ENCODE assay signal across 1 cellular context in the genomic region with DNA sequence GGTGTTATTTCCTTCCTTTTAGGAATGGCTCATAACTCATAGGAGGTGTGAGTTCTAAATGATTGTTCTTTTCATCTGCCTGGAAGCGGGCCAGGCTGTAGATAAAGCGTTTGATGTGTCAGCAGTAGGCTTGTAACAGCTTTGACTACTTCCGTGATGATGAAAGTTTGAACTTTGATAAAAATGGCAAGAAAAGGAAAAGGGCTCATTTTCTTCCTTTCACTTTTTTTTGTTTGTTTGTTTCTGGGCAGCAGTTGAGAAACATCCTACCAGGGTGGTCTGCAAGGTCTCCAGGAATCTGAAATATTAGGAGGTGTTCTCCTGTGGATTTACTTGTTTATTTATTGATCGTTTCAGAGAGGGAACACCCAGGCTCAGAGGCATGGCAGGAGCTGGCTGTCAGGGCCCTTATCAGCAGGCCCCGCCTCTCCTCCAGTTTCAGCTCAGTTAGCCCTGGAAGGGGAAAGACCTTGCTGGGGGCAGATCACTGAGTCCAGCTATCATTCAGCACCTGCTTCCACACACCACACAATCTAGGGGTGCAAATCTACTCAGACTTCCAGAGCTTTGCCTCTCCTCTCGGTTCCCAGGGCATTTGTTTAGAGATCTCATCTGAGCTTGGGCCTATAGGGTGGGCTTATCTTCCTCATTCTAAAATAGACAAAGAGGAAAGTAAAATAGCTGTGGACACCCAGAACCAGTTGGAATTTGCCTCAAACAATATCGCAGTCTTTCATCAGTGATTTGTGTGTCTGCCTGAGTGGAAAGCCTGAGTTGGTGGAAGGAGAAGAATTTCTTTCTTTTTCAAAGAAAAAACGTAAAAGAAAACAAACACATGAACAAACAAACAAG.
TF ChIP-seq lines count a peak whose summit lies in the region.

No MANE protein-coding gene starts in this region.

TF ChIP-seq in HEK293, 187 proteins besides CTCF, POLR2A, EP300 and RAD21 (continued from another document):
- TF ChIP-seq, protein P1, sequence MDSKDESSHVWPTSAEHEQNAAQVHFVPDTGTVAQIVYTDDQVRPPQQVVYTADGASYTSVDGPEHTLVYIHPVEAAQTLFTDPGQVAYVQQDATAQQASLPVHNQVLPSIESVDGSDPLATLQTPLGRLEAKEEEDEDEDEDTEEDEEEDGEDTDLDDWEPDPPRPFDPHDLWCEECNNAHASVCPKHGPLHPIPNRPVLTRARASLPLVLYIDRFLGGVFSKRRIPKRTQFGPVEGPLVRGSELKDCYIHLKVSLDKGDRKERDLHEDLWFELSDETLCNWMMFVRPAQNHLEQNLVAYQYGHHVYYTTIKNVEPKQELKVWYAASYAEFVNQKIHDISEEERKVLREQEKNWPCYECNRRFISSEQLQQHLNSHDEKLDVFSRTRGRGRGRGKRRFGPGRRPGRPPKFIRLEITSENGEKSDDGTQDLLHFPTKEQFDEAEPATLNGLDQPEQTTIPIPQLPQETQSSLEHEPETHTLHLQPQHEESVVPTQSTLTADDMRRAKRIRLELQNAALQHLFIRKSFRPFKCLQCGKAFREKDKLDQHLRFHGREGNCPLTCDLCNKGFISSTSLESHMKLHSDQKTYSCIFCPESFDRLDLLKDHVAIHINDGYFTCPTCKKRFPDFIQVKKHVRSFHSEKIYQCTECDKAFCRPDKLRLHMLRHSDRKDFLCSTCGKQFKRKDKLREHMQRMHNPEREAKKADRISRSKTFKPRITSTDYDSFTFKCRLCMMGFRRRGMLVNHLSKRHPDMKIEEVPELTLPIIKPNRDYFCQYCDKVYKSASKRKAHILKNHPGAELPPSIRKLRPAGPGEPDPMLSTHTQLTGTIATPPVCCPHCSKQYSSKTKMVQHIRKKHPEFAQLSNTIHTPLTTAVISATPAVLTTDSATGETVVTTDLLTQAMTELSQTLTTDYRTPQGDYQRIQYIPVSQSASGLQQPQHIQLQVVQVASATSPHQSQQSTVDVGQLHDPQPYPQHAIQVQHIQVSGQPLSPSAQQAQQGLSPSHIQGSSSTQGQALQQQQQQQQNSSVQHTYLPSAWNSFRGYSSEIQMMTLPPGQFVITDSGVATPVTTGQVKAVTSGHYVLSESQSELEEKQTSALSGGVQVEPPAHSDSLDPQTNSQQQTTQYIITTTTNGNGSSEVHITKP (tag by site-specific recombination; IDR thresholded peaks at IDR 0.05): peak; percentile 68
- TF ChIP-seq FEZF1 (tag by site-specific recombination; IDR thresholded peaks at IDR 0.05) (peak; percentile 87), ZNF623 (tag by site-specific recombination; IDR thresholded peaks at IDR 0.05) (no peak), PRDM4 (tag by site-specific recombination; IDR thresholded peaks at IDR 0.05) (no peak), GLIS1 (tag by site-specific recombination; IDR thresholded peaks at IDR 0.05) (peak; percentile 24; the same call in 1 of the 2 replicates), PRDM2 (tag by site-specific recombination; IDR thresholded peaks at IDR 0.05; ENCODE audit: borderline replicate concordance) (no peak), ZIC2 (tag by site-specific recombination; IDR thresholded peaks at IDR 0.05) (peak; percentile 47; the same call in 1 of the 2 replicates), ZNF174 (tag by site-specific recombination; IDR thresholded peaks at IDR 0.05) (no peak), ZNF398 (tag by site-specific recombination; IDR thresholded peaks at IDR 0.05) (0 out of 2 replicates have a peak, but pooled peaks have one; percentile 16), OSR2 (tag by site-specific recombination; IDR thresholded peaks at IDR 0.05) (peak; percentile 51; the same call in 1 of the 2 replicates), ZNF629 (tag by site-specific recombination; IDR thresholded peaks at IDR 0.05) (no peak), PRDM1 (tag by site-specific recombination; IDR thresholded peaks at IDR 0.05) (peak; percentile 68), ZNF223 (tag by site-specific recombination; IDR thresholded peaks at IDR 0.05) (no peak), GLI4 (tag by site-specific recombination; IDR thresholded peaks at IDR 0.05) (no peak), KLF1 (tag by site-specific recombination; IDR thresholded peaks at IDR 0.05) (peak; percentile 29; the same call in 1 of the 2 replicates), ZNF514 (tag by site-specific recombination; IDR thresholded peaks at IDR 0.05) (no peak), ZFP37 (tag by site-specific recombination; IDR thresholded peaks at IDR 0.05) (peak; percentile 18; the same call in 1 of the 2 replicates), ZNF138 (tag by site-specific recombination; IDR thresholded peaks at IDR 0.05; ENCODE audit: borderline replicate concordance) (no peak), ZNF335 (tag by site-specific recombination; conservative IDR thresholded peaks at IDR 0.05) (peak; percentile 50), TRIM28 (IDR thresholded peaks at IDR 0.05; ENCODE audit: borderline replicate concordance, low read length) (peak; percentile 68; the same call in 1 of the 2 replicates)
- TF ChIP-seq, protein P2, sequence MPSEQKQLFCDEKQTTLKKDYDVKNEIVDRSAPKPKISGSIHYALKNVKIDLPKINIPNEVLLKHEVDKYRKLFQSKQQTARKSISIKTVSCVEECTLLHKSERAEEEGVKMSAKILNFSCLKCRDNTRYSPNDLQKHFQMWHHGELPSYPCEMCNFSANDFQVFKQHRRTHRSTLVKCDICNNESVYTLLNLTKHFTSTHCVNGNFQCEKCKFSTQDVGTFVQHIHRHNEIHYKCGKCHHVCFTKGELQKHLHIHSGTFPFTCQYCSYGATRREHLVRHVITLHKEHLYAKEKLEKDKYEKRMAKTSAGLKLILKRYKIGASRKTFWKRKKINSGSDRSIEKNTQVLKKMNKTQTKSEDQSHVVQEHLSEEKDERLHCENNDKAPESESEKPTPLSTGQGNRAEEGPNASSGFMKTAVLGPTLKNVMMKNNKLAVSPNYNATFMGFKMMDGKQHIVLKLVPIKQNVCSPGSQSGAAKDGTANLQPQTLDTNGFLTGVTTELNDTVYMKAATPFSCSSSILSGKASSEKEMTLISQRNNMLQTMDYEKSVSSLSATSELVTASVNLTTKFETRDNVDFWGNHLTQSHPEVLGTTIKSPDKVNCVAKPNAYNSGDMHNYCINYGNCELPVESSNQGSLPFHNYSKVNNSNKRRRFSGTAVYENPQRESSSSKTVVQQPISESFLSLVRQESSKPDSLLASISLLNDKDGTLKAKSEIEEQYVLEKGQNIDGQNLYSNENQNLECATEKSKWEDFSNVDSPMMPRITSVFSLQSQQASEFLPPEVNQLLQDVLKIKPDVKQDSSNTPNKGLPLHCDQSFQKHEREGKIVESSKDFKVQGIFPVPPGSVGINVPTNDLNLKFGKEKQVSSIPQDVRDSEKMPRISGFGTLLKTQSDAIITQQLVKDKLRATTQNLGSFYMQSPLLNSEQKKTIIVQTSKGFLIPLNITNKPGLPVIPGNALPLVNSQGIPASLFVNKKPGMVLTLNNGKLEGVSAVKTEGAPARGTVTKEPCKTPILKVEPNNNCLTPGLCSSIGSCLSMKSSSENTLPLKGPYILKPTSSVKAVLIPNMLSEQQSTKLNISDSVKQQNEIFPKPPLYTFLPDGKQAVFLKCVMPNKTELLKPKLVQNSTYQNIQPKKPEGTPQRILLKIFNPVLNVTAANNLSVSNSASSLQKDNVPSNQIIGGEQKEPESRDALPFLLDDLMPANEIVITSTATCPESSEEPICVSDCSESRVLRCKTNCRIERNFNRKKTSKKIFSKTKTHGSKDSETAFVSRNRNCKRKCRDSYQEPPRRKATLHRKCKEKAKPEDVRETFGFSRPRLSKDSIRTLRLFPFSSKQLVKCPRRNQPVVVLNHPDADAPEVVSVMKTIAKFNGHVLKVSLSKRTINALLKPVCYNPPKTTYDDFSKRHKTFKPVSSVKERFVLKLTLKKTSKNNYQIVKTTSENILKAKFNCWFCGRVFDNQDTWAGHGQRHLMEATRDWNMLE (tag by site-specific recombination; conservative IDR thresholded peaks at IDR 0.05; ENCODE audit: low read depth): peak; percentile 56
- TF ChIP-seq, protein P3, sequence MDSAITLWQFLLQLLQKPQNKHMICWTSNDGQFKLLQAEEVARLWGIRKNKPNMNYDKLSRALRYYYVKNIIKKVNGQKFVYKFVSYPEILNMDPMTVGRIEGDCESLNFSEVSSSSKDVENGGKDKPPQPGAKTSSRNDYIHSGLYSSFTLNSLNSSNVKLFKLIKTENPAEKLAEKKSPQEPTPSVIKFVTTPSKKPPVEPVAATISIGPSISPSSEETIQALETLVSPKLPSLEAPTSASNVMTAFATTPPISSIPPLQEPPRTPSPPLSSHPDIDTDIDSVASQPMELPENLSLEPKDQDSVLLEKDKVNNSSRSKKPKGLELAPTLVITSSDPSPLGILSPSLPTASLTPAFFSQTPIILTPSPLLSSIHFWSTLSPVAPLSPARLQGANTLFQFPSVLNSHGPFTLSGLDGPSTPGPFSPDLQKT (IDR thresholded peaks at IDR 0.05; ENCODE audit: borderline replicate concordance, low read depth, low read length): no peak
- TF ChIP-seq, protein P4, sequence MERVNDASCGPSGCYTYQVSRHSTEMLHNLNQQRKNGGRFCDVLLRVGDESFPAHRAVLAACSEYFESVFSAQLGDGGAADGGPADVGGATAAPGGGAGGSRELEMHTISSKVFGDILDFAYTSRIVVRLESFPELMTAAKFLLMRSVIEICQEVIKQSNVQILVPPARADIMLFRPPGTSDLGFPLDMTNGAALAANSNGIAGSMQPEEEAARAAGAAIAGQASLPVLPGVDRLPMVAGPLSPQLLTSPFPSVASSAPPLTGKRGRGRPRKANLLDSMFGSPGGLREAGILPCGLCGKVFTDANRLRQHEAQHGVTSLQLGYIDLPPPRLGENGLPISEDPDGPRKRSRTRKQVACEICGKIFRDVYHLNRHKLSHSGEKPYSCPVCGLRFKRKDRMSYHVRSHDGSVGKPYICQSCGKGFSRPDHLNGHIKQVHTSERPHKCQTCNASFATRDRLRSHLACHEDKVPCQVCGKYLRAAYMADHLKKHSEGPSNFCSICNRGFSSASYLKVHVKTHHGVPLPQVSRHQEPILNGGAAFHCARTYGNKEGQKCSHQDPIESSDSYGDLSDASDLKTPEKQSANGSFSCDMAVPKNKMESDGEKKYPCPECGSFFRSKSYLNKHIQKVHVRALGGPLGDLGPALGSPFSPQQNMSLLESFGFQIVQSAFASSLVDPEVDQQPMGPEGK (tag by site-specific recombination; IDR thresholded peaks at IDR 0.05): no peak
